Comparison of ENCODE assay signal across 12 cellular contexts in genomic region chr9:129494113-129494789, GRCh38.
DNase-seq lines count a peak whose midpoint lies in the region; TF ChIP-seq lines count a peak whose summit lies in the region.
"Had no signal": no experiment of that assay in that cellular context is flagged by ENCODE, and none has a peak within 500 bp of the region (broad histone marks: within the 10 kb centered on the region; RNA-seq: fewer than 3 reads in every experiment).

No MANE protein-coding gene starts in this region.

- no peak overlapping the region for H3K9ac ChIP-seq in BLaER1

- intact Hi-C loops in PC-9 (cut with micrococcal nuclease; ENCODE audit: unreplicated experiment) = no loop called here
- intact Hi-C loops in left ventricle myocardium inferior (cut with micrococcal nuclease) = loop anchor here (10.0 kb wide), 1 partner anchor 111 kb away; no protein-coding TSS in a partner anchor
- intact Hi-C loops in prostate gland (cut with DNase I) = no loop called here

- no peak for TF ChIP-seq CTCF in PC-9 (conservative IDR thresholded peaks at IDR 0.05)
- TF ChIP-seq CTCF in left ventricle myocardium inferior (IDR thresholded peaks at IDR 0.05; ENCODE audit: borderline replicate concordance) = no peak
- peak in 2 of 4 experiments; percentile 12 to 33 for TF ChIP-seq CTCF in prostate gland (IDR thresholded peaks at IDR 0.05)

- no peaks in the 10 kb centered on the region for H3K27me3 ChIP-seq in BLaER1
- H3K27me3 ChIP-seq in PC-9 (ENCODE audit: insufficient read depth, low read depth) = no peaks in the 10 kb centered on the region
- H3K27me3 ChIP-seq in left ventricle myocardium inferior (ENCODE audit: low read depth) = no peaks in the 10 kb centered on the region
- H3K27me3 ChIP-seq in prostate gland (replicated peaks; ENCODE audit: insufficient read depth) = no peaks in the 10 kb centered on the region

- BruUV-seq in PC-9 (replicated peaks; lab: Mats Ljungman, UMichigan) = no TSS peak

- H4K20me1 ChIP-seq in BLaER1 (no peaks in the 10 kb centered on the region), PC-9 (ENCODE audit: insufficient read depth) (no peaks in the 10 kb centered on the region)

- peaks cover 47% of the 10 kb centered on the region for H3F3A ChIP-seq in PC-9 (ENCODE audit: insufficient read depth, low read depth)

- WGBS in prostate gland = 58% methylated on average over 11 of the region's 11 CpGs

- CTCF ChIA-PET in PC-9 (lab: Charles Lee) = interaction anchor here (0.6 to 1.0 kb wide), 4 partner anchors 12 to 313 kb away, joined by 4 to 8 read pairs (median 4); no protein-coding TSS in a partner anchor

- no peak overlapping the region for H2AFZ ChIP-seq in PC-9

- H3K27ac ChIP-seq in BLaER1 = no peak overlapping the region
- peak overlapping the region; percentile 64 for H3K27ac ChIP-seq in PC-9
- H3K27ac ChIP-seq in left ventricle myocardium inferior (replicated peaks) = peak overlapping the region; percentile 98
- H3K27ac ChIP-seq in prostate gland = peak overlapping the region; percentile 99 to 100

- H3K4me3 ChIP-seq in BLaER1 (no peak overlapping the region), PC-9 (peak overlapping the region; percentile 60; the same call in 1 of the 2 replicates), left ventricle myocardium inferior (peak overlapping the region; percentile 72), prostate gland (no peak overlapping the region)

- H3K4me1 ChIP-seq in BLaER1 (peaks cover 82% of the 10 kb centered on the region), PC-9 (replicated peaks; ENCODE audit: insufficient read depth) (peaks cover 64% of the 10 kb centered on the region), left ventricle myocardium inferior (peaks cover 95% of the 10 kb centered on the region), prostate gland (replicated peaks) (peaks cover 45% of the 10 kb centered on the region)

- POLR2A ChIA-PET in PC-9 (lab: Charles Lee; ENCODE audit: unreplicated experiment) = interaction anchor here (0.7 to 1.4 kb wide), 3 partner anchors 10 to 723 kb away, joined by 5 to 13 read pairs (median 6); no protein-coding TSS in a partner anchor

- H3K36me3 ChIP-seq in BLaER1 = peaks cover 7% of the 10 kb centered on the region; the same call in 1 of the 2 replicates
- no peaks in the 10 kb centered on the region for H3K36me3 ChIP-seq in PC-9 (ENCODE audit: low read depth)
- H3K36me3 ChIP-seq in left ventricle myocardium inferior = no peaks in the 10 kb centered on the region
- no peaks in the 10 kb centered on the region for H3K36me3 ChIP-seq in prostate gland

- no peak for TF ChIP-seq POLR2A in prostate gland (IDR thresholded peaks at IDR 0.05)

- H3K9me3 ChIP-seq in BLaER1 = no peaks in the 10 kb centered on the region
- H3K9me3 ChIP-seq in PC-9 (ENCODE audit: insufficient read depth, low read depth) = no peaks in the 10 kb centered on the region
- no peaks in the 10 kb centered on the region for H3K9me3 ChIP-seq in left ventricle myocardium inferior (replicated peaks)
- H3K9me3 ChIP-seq in prostate gland = no peaks in the 10 kb centered on the region

- H3K4me2 ChIP-seq in BLaER1 = peak overlapping the region; percentile 40
- H3K4me2 ChIP-seq in PC-9 = peak overlapping the region; percentile 99

- DNase-seq in PC-9 (peak; percentile 50 to 66), left ventricle myocardium inferior (no peak), prostate gland (ENCODE audit: low spot score) (peak; percentile 80), NCI-H748 treated with DMSO at 0.1 percent for 48 hours (lab: John Stamatoyannopoulos, UW) (no peak), OCI-M1 (lab: John Stamatoyannopoulos, UW) (no peak), hepatic stellate cell (ENCODE audit: low spot score) (no peak), NCI-H526 (lab: John Stamatoyannopoulos, UW) (no peak)
- DNase-seq: central memory CD4-positive, alpha-beta T cell; foreskin melanocyte; NCI-H1092; stimulated activated naive CD8-positive, alpha-beta T cell treated with anti-CD3 and anti-CD28 coated beads, Interleukin-15, amount 100 ng/mL, for 72 hours had no signal

- no peaks in the 10 kb centered on the region for H3K9me2 ChIP-seq in PC-9 (ENCODE audit: insufficient read depth)

- peaks cover 39% of the 10 kb centered on the region for H3K79me2 ChIP-seq in PC-9 (ENCODE audit: low read depth)

Comparison
In these comparisons a context has a peak if more than half of its experiments do, and no peak if none do; other contexts are left out.
1. H3K4me3 ChIP-seq: peak in PC-9 (single experiment) and left ventricle myocardium inferior (single experiment); none in BLaER1 (single experiment) and prostate gland (0 of 2).
2. DNase-seq: peak in PC-9 (2 of 2) and prostate gland (single experiment); none in left ventricle myocardium inferior (single experiment), NCI-H748 treated with DMSO at 0.1 percent for 48 hours (single experiment), OCI-M1 (single experiment), hepatic stellate cell (single experiment) and NCI-H526 (0 of 2).